ENCODE assay signal across 9 cellular contexts in genomic region chr2:178448968-178449661, GRCh38. TPM values are rescaled to one million over a fixed set of nuclear protein-coding genes. Genes with fewer than 3 reads are reported as not detected.
A peak's percentile ranks its signal among the peaks of the same experiment; 100 is the strongest.
DNase-seq lines count a peak whose midpoint lies in the region; ATAC-seq, FAIRE-seq and TF ChIP-seq lines count a peak whose summit lies in the region.
"Had no signal": no experiment of that assay in that cellular context is flagged by ENCODE, and none has a peak within 500 bp of the region (broad histone marks: within the 10 kb centered on the region; RNA-seq: fewer than 3 reads in every experiment).

No MANE protein-coding gene starts in this region.

- peak; percentile 53 for FAIRE-seq in keratinocyte (lab: Jason Lieb, UNC)

- H3K4me1 Mint-ChIP-seq in activated CD8-positive, alpha-beta T cell treated with anti-CD3 and anti-CD28 coated beads for 36 hours (ENCODE audit: low read depth): peaks cover 30% of the 10 kb centered on the region

- POLR2A ChIA-PET in activated CD8-positive, alpha-beta T cell treated with anti-CD3 and anti-CD28 coated beads for 36 hours (lab: Charles Lee): interaction anchor here (1.3 to 3.5 kb wide), 3 partner anchors 18 to 43 kb away, joined by 3 to 37 read pairs (median 7); no protein-coding TSS in a partner anchor

- H3K79me2 ChIP-seq in keratinocyte (ENCODE audit: control insufficient read depth, insufficient read depth, low read length): peaks cover 25% of the 10 kb centered on the region

- TF ChIP-seq CTCF in heart left ventricle (IDR thresholded peaks at IDR 0.05) (no peak), right atrium auricular region (IDR thresholded peaks at IDR 0.05) (no peak), keratinocyte (optimal IDR thresholded peaks at IDR 0.05 in 1 of 3, IDR thresholded peaks at IDR 0.05 in 1 of 3, conservative IDR thresholded peaks at IDR 0.05 in 1 of 3; ENCODE audit: extremely low read depth in 1 of 3, insufficient read depth in 2 of 3, low read length in 3 of 3) (no peak), upper lobe of right lung (IDR thresholded peaks at IDR 0.05) (no peak), spleen (IDR thresholded peaks at IDR 0.05 in 8 of 11, conservative IDR thresholded peaks at IDR 0.05 in 3 of 11) (no peak)
- no peak for TF ChIP-seq CTCF in activated CD8-positive, alpha-beta T cell treated with anti-CD3 and anti-CD28 coated beads for 36 hours (IDR thresholded peaks at IDR 0.05)

- H3K9me3 ChIP-seq in heart left ventricle (no peaks in the 10 kb centered on the region), right atrium auricular region (no peaks in the 10 kb centered on the region), keratinocyte (ENCODE audit: control insufficient read depth, low read depth, low read length) (no peaks in the 10 kb centered on the region), upper lobe of right lung (no peaks in the 10 kb centered on the region), spleen (no peaks in the 10 kb centered on the region)

- H3K4me2 ChIP-seq in keratinocyte (ENCODE audit: control insufficient read depth, extremely low read depth, insufficient read depth, low read depth, low read length): peak overlapping the region; percentile 83

- H4K20me1 ChIP-seq in keratinocyte (ENCODE audit: control insufficient read depth, extremely low read depth, insufficient read depth, low read length): no peaks in the 10 kb centered on the region

- H2AFZ ChIP-seq in keratinocyte (ENCODE audit: control insufficient read depth, low read length): no peak overlapping the region

- peaks cover 0 to 47% (median 43%) of the 10 kb centered on the region in 9 donors for H3K36me3 ChIP-seq in heart left ventricle
- H3K36me3 ChIP-seq in right atrium auricular region: peaks cover 43% of the 10 kb centered on the region
- peaks cover 1 to 7% of the 10 kb centered on the region in 2 experiments for H3K36me3 ChIP-seq in keratinocyte (ENCODE audit: control insufficient read depth in 2 of 2, extremely low read depth in 1 of 2, insufficient read depth in 2 of 2, low read length in 2 of 2)
- peaks cover 43% of the 10 kb centered on the region for H3K36me3 ChIP-seq in upper lobe of right lung
- H3K36me3 ChIP-seq in spleen: peaks cover 0 to 47% (median 20%) of the 10 kb centered on the region in 6 donors

- 35 to 70% (median 66%) methylated on average over 4 of the region's 4 CpGs for WGBS in heart left ventricle, 4 donors
- 72 to 81% (median 80%) methylated on average over 4 of the region's 4 CpGs for WGBS in spleen, 5 donors

- no peak overlapping the region for H3K9ac ChIP-seq in keratinocyte (ENCODE audit: control insufficient read depth, extremely low read depth, insufficient read depth, low read length)

- no peaks in the 10 kb centered on the region for H3K9me3 Mint-ChIP-seq in activated CD8-positive, alpha-beta T cell treated with anti-CD3 and anti-CD28 coated beads for 36 hours

- no peak for DNase-seq in heart left ventricle
- no peak for DNase-seq in right atrium auricular region (ENCODE audit: low spot score)
- peak; percentile 5 for DNase-seq in activated CD8-positive, alpha-beta T cell treated with anti-CD3 and anti-CD28 coated beads for 36 hours
- DNase-seq in keratinocyte (ENCODE audit: low read depth, low spot score): no peak
- DNase-seq in upper lobe of right lung: no peak
- no peak for DNase-seq in NCI-H1694 (lab: John Stamatoyannopoulos, UW)
- DNase-seq in spleen: no peak
- no peak for DNase-seq in T1000 (lab: John Stamatoyannopoulos, UW)
- DNase-seq: cerebellar nuclear complex had no signal

- H3K4me1 ChIP-seq in heart left ventricle: peaks cover 0 to 35% (median 26%) of the 10 kb centered on the region in 12 donors
- peaks cover 0 to 25% of the 10 kb centered on the region in 2 donors for H3K4me1 ChIP-seq in right atrium auricular region
- H3K4me1 ChIP-seq in keratinocyte (ENCODE audit: control insufficient read depth, extremely low read depth, insufficient read depth, low read length): peaks cover 21% of the 10 kb centered on the region
- peaks cover 21% of the 10 kb centered on the region for H3K4me1 ChIP-seq in upper lobe of right lung
- H3K4me1 ChIP-seq in spleen: peaks cover 8 to 44% (median 22%) of the 10 kb centered on the region in 6 donors

- H3K27ac ChIP-seq in heart left ventricle (peak overlapping the region in 1 of 12 donors; percentile 97), right atrium auricular region (no peak overlapping the region), keratinocyte (ENCODE audit: control insufficient read depth, insufficient read depth, low read length) (no peak overlapping the region), upper lobe of right lung (peak overlapping the region; percentile 98), spleen (peak overlapping the region in 4 of 8 donors; percentile 94 to 99 (median 98))

- H3K36me3 Mint-ChIP-seq in activated CD8-positive, alpha-beta T cell treated with anti-CD3 and anti-CD28 coated beads for 36 hours (ENCODE audit: low read depth): peaks cover 34% of the 10 kb centered on the region

- H3K9me1 ChIP-seq in keratinocyte (ENCODE audit: control insufficient read depth, extremely low read depth, insufficient read depth, low read length): no peaks in the 10 kb centered on the region

- H3K4me3 ChIP-seq in heart left ventricle (peak overlapping the region in 8 of 12 donors; percentile 74 to 95 (median 90)), right atrium auricular region (no peak overlapping the region), keratinocyte (ENCODE audit: control insufficient read depth in 2 of 3, extremely low read depth in 1 of 3, insufficient read depth in 2 of 3, low read depth in 1 of 3, low read length in 3 of 3) (peak overlapping the region in 1 of 3 experiments; percentile 74), upper lobe of right lung (peak overlapping the region; percentile 85), spleen (peak overlapping the region in 1 of 8 donors; percentile 78)

- H3K27ac Mint-ChIP-seq in activated CD8-positive, alpha-beta T cell treated with anti-CD3 and anti-CD28 coated beads for 36 hours: peak overlapping the region; percentile 18

- no peaks in the 10 kb centered on the region for H3K27me3 Mint-ChIP-seq in activated CD8-positive, alpha-beta T cell treated with anti-CD3 and anti-CD28 coated beads for 36 hours

- peak overlapping the region; percentile 87 for H3K4me3 Mint-ChIP-seq in activated CD8-positive, alpha-beta T cell treated with anti-CD3 and anti-CD28 coated beads for 36 hours

- no peak for ATAC-seq in heart left ventricle
- no peak for ATAC-seq in activated CD8-positive, alpha-beta T cell treated with anti-CD3 and anti-CD28 coated beads for 36 hours
- no peak for ATAC-seq in upper lobe of right lung

- CTCF ChIA-PET in activated CD8-positive, alpha-beta T cell treated with anti-CD3 and anti-CD28 coated beads for 36 hours (lab: Charles Lee): interaction anchor here (1.1 to 2.9 kb wide), 6 partner anchors 20 to 337 kb away, joined by 3 to 22 read pairs (median 6); partner anchors contain the start of gene RBM45

- H3K27me3 ChIP-seq in heart left ventricle: no peaks in the 10 kb centered on the region
- no peaks in the 10 kb centered on the region for H3K27me3 ChIP-seq in right atrium auricular region
- no peaks in the 10 kb centered on the region for H3K27me3 ChIP-seq in keratinocyte (ENCODE audit: control insufficient read depth, extremely low read depth, insufficient read depth, low read length)
- H3K27me3 ChIP-seq in upper lobe of right lung: no peaks in the 10 kb centered on the region
- no peaks in the 10 kb centered on the region for H3K27me3 ChIP-seq in spleen (replicated peaks in 1 of 7)

- intact Hi-C loops in heart left ventricle (cut with DNase I): no loop called here
- intact Hi-C loops in activated CD8-positive, alpha-beta T cell treated with anti-CD3 and anti-CD28 coated beads for 36 hours (cut with micrococcal nuclease): no loop called here
- intact Hi-C loops in upper lobe of right lung (cut with DNase I): no loop called here
- intact Hi-C loops in spleen (cut with DNase I; ENCODE audit: low total_unique reads): no loop called here

- dilution Hi-C loops in keratinocyte (cut with MboI; ENCODE audit: extremely low pct_ligation_motif_present, low sequenced_read_pairs): no loop called here

- TF ChIP-seq POLR2A in heart left ventricle (IDR thresholded peaks at IDR 0.05): no peak
- TF ChIP-seq POLR2A in spleen (IDR thresholded peaks at IDR 0.05): no peak

RNA-seq across cellular contexts. Expression of gene PRKRA, which starts 1.9 kb away (rescaled TPM):
- total RNA-seq in heart left ventricle (10 to 100 TPM; 35.2 to 64.3 (median 49.5) TPM), right atrium auricular region (10 to 100 TPM; 41.4 to 47.1 TPM), upper lobe of right lung (47.3 TPM), spleen (10 to 100 TPM; 29.7 to 57.4 (median 37.2) TPM)
- polyA plus RNA-seq in heart left ventricle (10 to 100 TPM; 40.4 to 49.7 TPM), keratinocyte (27.2 to 38.4 TPM (median 31.0 TPM) in 3 replicates), spleen (10 to 100 TPM; 24.3 to 27.7 (median 26.0) TPM)
- 10 to 100 TPM; 74.8 to 78.0 TPM for total RNA-seq in activated CD8-positive, alpha-beta T cell treated with anti-CD3 and anti-CD28 coated beads for 36 hours
- 28.2 TPM for polyA plus RNA-seq in keratinocyte (2011; ENCODE audit: low read depth)
- polyA plus RNA-seq in keratinocyte (2011; cell fraction: cytosol; rRNA removed): 26.5 and 49.5 TPM in 2 replicates
- 21.1 and 23.4 TPM in 2 replicates for polyA plus RNA-seq in keratinocyte (2011; cell fraction: nucleus; rRNA removed)
- 25.1 and 45.3 TPM in 2 replicates for polyA plus RNA-seq in keratinocyte (2012; ENCODE audit: low replicate concordance)
- polyA minus RNA-seq in keratinocyte: 4.4 to 27.8 TPM (median 11.7 TPM) in 3 replicates
- 26.5 TPM for polyA minus RNA-seq in keratinocyte (2011; cell fraction: cytosol; rRNA and poly(A)+ RNA removed)
- polyA minus RNA-seq in keratinocyte (2011; cell fraction: nucleus; rRNA and poly(A)+ RNA removed): 14.9 and 19.7 TPM in 2 replicates

RNA-seq across cellular contexts. Expression of gene PJVK, which starts 2.1 kb away (rescaled TPM):
- total RNA-seq in heart left ventricle (1 to 10 TPM in 5 of 9 donors, under 1 TPM in 3, not detected in 1; 0.48 to 1.7 (median 1.5) TPM), right atrium auricular region (1 to 10 TPM in 1 of 2 donors, under 1 TPM in 1; 0.59 to 2.4 TPM), upper lobe of right lung (2.3 TPM), spleen (1 to 10 TPM; 1.0 to 3.3 (median 1.7) TPM)
- polyA plus RNA-seq in heart left ventricle (1 to 10 TPM in 1 of 2 donors, under 1 TPM in 1; 0.58 to 1.1 TPM), keratinocyte (1.0 to 4.1 TPM (median 3.5 TPM) in 3 replicates), spleen (1 to 10 TPM; 2.2 to 8.2 (median 4.1) TPM)
- 1 to 10 TPM; 3.2 to 4.6 TPM for total RNA-seq in activated CD8-positive, alpha-beta T cell treated with anti-CD3 and anti-CD28 coated beads for 36 hours
- polyA plus RNA-seq in keratinocyte (2011; ENCODE audit: low read depth): 0.90 TPM
- polyA plus RNA-seq in keratinocyte (2011; cell fraction: cytosol; rRNA removed): 0.65 and 0.85 TPM in 2 replicates
- 9.1 and 12.9 TPM in 2 replicates for polyA plus RNA-seq in keratinocyte (2011; cell fraction: nucleus; rRNA removed)
- polyA plus RNA-seq in keratinocyte (2012; ENCODE audit: low replicate concordance): 1.1 and 2.1 TPM in 2 replicates
- 0.53 to 2.5 TPM in 2 of 3 replicates, not detected in the other for polyA minus RNA-seq in keratinocyte
- 1.5 TPM for polyA minus RNA-seq in keratinocyte (2011; cell fraction: cytosol; rRNA and poly(A)+ RNA removed)
- 1.2 and 1.6 TPM in 2 replicates for polyA minus RNA-seq in keratinocyte (2011; cell fraction: nucleus; rRNA and poly(A)+ RNA removed)

RNA-seq across cellular contexts. Expression of gene FKBP7, which starts 29.3 kb away (rescaled TPM):
- 10 to 100 TPM in 3 of 9 donors, 1 to 10 TPM in 6; 6.2 to 11.8 (median 9.0) TPM for total RNA-seq in heart left ventricle
- polyA plus RNA-seq in heart left ventricle: 10 to 100 TPM in 1 of 2 donors, 1 to 10 TPM in 1; 5.3 to 10.1 TPM
- 10 to 100 TPM; 10.8 to 13.4 TPM for total RNA-seq in right atrium auricular region
- total RNA-seq in activated CD8-positive, alpha-beta T cell treated with anti-CD3 and anti-CD28 coated beads for 36 hours: 1 to 10 TPM; 2.1 to 3.0 TPM
- polyA plus RNA-seq in keratinocyte: 1.2 to 2.4 TPM (median 1.9 TPM) in 3 replicates
- polyA plus RNA-seq in keratinocyte (2011; ENCODE audit: low read depth): 0.99 TPM
- 0.85 and 0.95 TPM in 2 replicates for polyA plus RNA-seq in keratinocyte (2011; cell fraction: cytosol; rRNA removed)
- polyA plus RNA-seq in keratinocyte (2011; cell fraction: nucleus; rRNA removed): 0.67 and 1.2 TPM in 2 replicates
- 0.86 and 1.5 TPM in 2 replicates for polyA plus RNA-seq in keratinocyte (2012; ENCODE audit: low replicate concordance)
- polyA minus RNA-seq in keratinocyte: 0.23 to 1.1 TPM in 2 of 3 replicates, not detected in the other
- polyA minus RNA-seq in keratinocyte (2011; cell fraction: cytosol; rRNA and poly(A)+ RNA removed): not detected
- polyA minus RNA-seq in keratinocyte (2011; cell fraction: nucleus; rRNA and poly(A)+ RNA removed): 0.42 and 1.2 TPM in 2 replicates
- 7.3 TPM for total RNA-seq in upper lobe of right lung
- 1 to 10 TPM; 3.0 to 5.8 (median 3.7) TPM for total RNA-seq in spleen
- polyA plus RNA-seq in spleen: 1 to 10 TPM; 1.8 to 5.1 (median 3.1) TPM

RNA-seq across cellular contexts. Expression of gene PLEKHA3, which starts 31.1 kb away (rescaled TPM):
- total RNA-seq in heart left ventricle: 10 to 100 TPM; 10.2 to 50.4 (median 40.5) TPM
- 10 to 100 TPM in 1 of 2 donors, 1 to 10 TPM in 1; 3.0 to 11.0 TPM for polyA plus RNA-seq in heart left ventricle
- total RNA-seq in right atrium auricular region: 10 to 100 TPM; 11.1 to 12.1 TPM
- total RNA-seq in activated CD8-positive, alpha-beta T cell treated with anti-CD3 and anti-CD28 coated beads for 36 hours: 10 to 100 TPM; 21.0 to 22.2 TPM
- 8.9 to 15.8 TPM (median 15.6 TPM) in 3 replicates for polyA plus RNA-seq in keratinocyte
- 20.4 TPM for polyA plus RNA-seq in keratinocyte (2011; ENCODE audit: low read depth)
- polyA plus RNA-seq in keratinocyte (2011; cell fraction: cytosol; rRNA removed): 9.9 and 18.0 TPM in 2 replicates
- 5.5 and 6.4 TPM in 2 replicates for polyA plus RNA-seq in keratinocyte (2011; cell fraction: nucleus; rRNA removed)
- 6.2 and 6.5 TPM in 2 replicates for polyA plus RNA-seq in keratinocyte (2012; ENCODE audit: low replicate concordance)
- polyA minus RNA-seq in keratinocyte: 1.8 to 4.6 TPM (median 2.2 TPM) in 3 replicates
- 2.5 TPM for polyA minus RNA-seq in keratinocyte (2011; cell fraction: cytosol; rRNA and poly(A)+ RNA removed)
- polyA minus RNA-seq in keratinocyte (2011; cell fraction: nucleus; rRNA and poly(A)+ RNA removed): 3.2 and 5.0 TPM in 2 replicates
- total RNA-seq in upper lobe of right lung: 36.6 TPM
- total RNA-seq in spleen: 10 to 100 TPM; 16.0 to 36.9 (median 24.8) TPM
- polyA plus RNA-seq in spleen: 1 to 10 TPM; 2.0 to 3.8 (median 2.3) TPM

Comparison
In these comparisons a context has a peak if more than half of its experiments do, and no peak if none do; other contexts are left out.
1. H3K4me3 ChIP-seq: peak in heart left ventricle (8 of 12) and upper lobe of right lung (single experiment); none in right atrium auricular region (0 of 2).